Comparison of ENCODE assay signal across 10 cellular contexts in the genomic region with DNA sequence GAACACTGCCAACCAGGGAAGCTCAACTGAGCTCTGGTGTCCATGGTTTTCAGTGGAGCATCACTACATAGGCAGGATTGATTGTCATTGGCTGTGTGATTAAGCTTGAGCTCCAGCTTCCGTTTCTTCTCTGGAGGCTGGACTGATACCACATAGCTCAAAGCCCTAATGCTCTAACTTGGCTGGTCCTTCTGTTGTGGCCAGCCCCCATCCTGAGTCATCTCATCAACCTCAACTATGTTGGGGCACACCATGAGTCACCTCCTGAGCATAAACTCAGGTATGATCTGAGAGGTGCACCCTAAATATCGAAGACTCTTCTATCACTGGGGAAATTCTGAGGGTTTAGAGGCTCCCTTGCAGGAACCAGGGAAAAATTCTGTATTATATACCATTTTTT.
A peak's percentile ranks its signal among the peaks of the same experiment; 100 is the strongest.
DNase-seq lines count a peak whose midpoint lies in the region; ATAC-seq, FAIRE-seq and TF ChIP-seq lines count a peak whose summit lies in the region.
"Had no signal": no experiment of that assay in that cellular context is flagged by ENCODE, and none has a peak within 500 bp of the region (broad histone marks: within the 10 kb centered on the region; RNA-seq: fewer than 3 reads in every experiment).

No MANE protein-coding gene starts in this region.

- H3K4me1 ChIP-seq in esophagus muscularis mucosa (peaks cover 0 to 2% (median 0%) of the 10 kb centered on the region in 4 donors), small intestine (ENCODE audit: control insufficient read depth in 2 of 2, insufficient read depth in 1 of 2, low read depth in 1 of 2, low read length in 1 of 2) (no peaks in the 10 kb centered on the region)

- H3K4me3 ChIP-seq in esophagus muscularis mucosa (no peak overlapping the region), small intestine (ENCODE audit: low read depth in 1 of 2, low read length in 2 of 2) (no peak overlapping the region)
- H3K4me3 ChIP-seq: heart left ventricle had no signal

- H3K27ac ChIP-seq in esophagus muscularis mucosa (replicated peaks in 1 of 4) (no peak overlapping the region), small intestine (ENCODE audit: low read depth in 1 of 2, low read length in 1 of 2) (no peak overlapping the region)
- H3K27ac ChIP-seq: heart left ventricle had no signal

- TF ChIP-seq CTCF in esophagus muscularis mucosa (IDR thresholded peaks at IDR 0.05), result no peak

- intact Hi-C loops in esophagus muscularis mucosa (cut with DNase I), result no loop called here

- WGBS in esophagus muscularis mucosa, result 81% methylated on average over 2 of the region's 2 CpGs
- WGBS in small intestine, 3 donors, result 61 to 85% (median 79%) methylated on average over 2 of the region's 2 CpGs

- H3K9me3 ChIP-seq in esophagus muscularis mucosa (no peaks in the 10 kb centered on the region), small intestine (ENCODE audit: control insufficient read depth, low read depth) (no peaks in the 10 kb centered on the region)

- peaks cover 4% of the 10 kb centered on the region for H3K9me3 Mint-ChIP-seq in activated naive CD8-positive, alpha-beta T cell treated with anti-CD3 and anti-CD28 coated beads, Interleukin-2, amount 10 ng/mL, durations not matched to agents 7 days and 5 days

- peak overlapping the region; percentile 32 for H3K27ac Mint-ChIP-seq in activated naive CD8-positive, alpha-beta T cell treated with anti-CD3 and anti-CD28 coated beads, Interleukin-2, amount 10 ng/mL, durations not matched to agents 7 days and 5 days

- H3K36me3 Mint-ChIP-seq in activated naive CD8-positive, alpha-beta T cell treated with anti-CD3 and anti-CD28 coated beads, Interleukin-2, amount 10 ng/mL, durations not matched to agents 7 days and 5 days, result peaks cover 1% of the 10 kb centered on the region

- peak; percentile 49 for ATAC-seq in GM18873 (IDR thresholded peaks at IDR 0.05; ENCODE audit: low FRiP score, unreplicated experiment)
- peak; percentile 79 for ATAC-seq in HG03520 (IDR thresholded peaks at IDR 0.05; ENCODE audit: unreplicated experiment)
- peak; percentile 85 for ATAC-seq in activated naive CD8-positive, alpha-beta T cell treated with anti-CD3 and anti-CD28 coated beads, Interleukin-2, amount 10 ng/mL, durations not matched to agents 7 days and 5 days (ENCODE audit: low read depth)
- ATAC-seq in HG03196 (IDR thresholded peaks at IDR 0.05; ENCODE audit: unreplicated experiment), result no peak
- ATAC-seq: HCT116, heart left ventricle had no signal

- no peak for TF ChIP-seq POLR2A in esophagus muscularis mucosa (IDR thresholded peaks at IDR 0.05; ENCODE audit: low read depth)

- FAIRE-seq in GM19239 (lab: Jason Lieb, UNC), result no peak
- no peak for FAIRE-seq in small intestine (lab: Jason Lieb, UNC)

- DNase-seq in A172 (ENCODE audit: low spot score), result peak; percentile 86
- peak; percentile 50 for DNase-seq in activated naive CD8-positive, alpha-beta T cell treated with anti-CD3 and anti-CD28 coated beads, Interleukin-2, amount 10 ng/mL, durations not matched to agents 7 days and 5 days
- DNase-seq in GM19239 (ENCODE audit: insufficient read length, low spot score), result no peak
- no peak for DNase-seq in esophagus muscularis mucosa (ENCODE audit: extremely low spot score)
- no peak for DNase-seq in small intestine
- DNase-seq: heart left ventricle had no signal

- H3K4me3 Mint-ChIP-seq in activated naive CD8-positive, alpha-beta T cell treated with anti-CD3 and anti-CD28 coated beads, Interleukin-2, amount 10 ng/mL, durations not matched to agents 7 days and 5 days, result peak overlapping the region; percentile 4

- H3K27me3 Mint-ChIP-seq in activated naive CD8-positive, alpha-beta T cell treated with anti-CD3 and anti-CD28 coated beads, Interleukin-2, amount 10 ng/mL, durations not matched to agents 7 days and 5 days, result peaks cover 21% of the 10 kb centered on the region

- no peak for TF ChIP-seq EP300 in esophagus muscularis mucosa (IDR thresholded peaks at IDR 0.05)

- POLR2A ChIA-PET in activated naive CD8-positive, alpha-beta T cell treated with anti-CD3 and anti-CD28 coated beads, Interleukin-2, amount 10 ng/mL, durations not matched to agents 7 days and 5 days (lab: Charles Lee), result no interaction called here

- H3K27me3 ChIP-seq in esophagus muscularis mucosa (no peaks in the 10 kb centered on the region), small intestine (ENCODE audit: control insufficient read depth in 2 of 2, insufficient read depth in 2 of 2, low read length in 2 of 2) (no peaks in the 10 kb centered on the region)
- H3K27me3 ChIP-seq: heart left ventricle had no signal

- peaks cover 38% of the 10 kb centered on the region for H3K4me1 Mint-ChIP-seq in activated naive CD8-positive, alpha-beta T cell treated with anti-CD3 and anti-CD28 coated beads, Interleukin-2, amount 10 ng/mL, durations not matched to agents 7 days and 5 days

- H3K36me3 ChIP-seq in esophagus muscularis mucosa (no peaks in the 10 kb centered on the region), small intestine (ENCODE audit: control insufficient read depth in 2 of 2, insufficient read depth in 2 of 2, low read length in 2 of 2) (no peaks in the 10 kb centered on the region)
- H3K36me3 ChIP-seq: heart left ventricle had no signal

Comparison
In these comparisons a context has a peak if more than half of its experiments do, and no peak if none do; other contexts are left out.
1. DNase-seq: peak in A172 (single experiment) and activated naive CD8-positive, alpha-beta T cell treated with anti-CD3 and anti-CD28 coated beads, Interleukin-2, amount 10 ng/mL, durations not matched to agents 7 days and 5 days (single experiment); none in GM19239 (single experiment), esophagus muscularis mucosa (single experiment) and small intestine (single experiment).